In the genomic region with DNA sequence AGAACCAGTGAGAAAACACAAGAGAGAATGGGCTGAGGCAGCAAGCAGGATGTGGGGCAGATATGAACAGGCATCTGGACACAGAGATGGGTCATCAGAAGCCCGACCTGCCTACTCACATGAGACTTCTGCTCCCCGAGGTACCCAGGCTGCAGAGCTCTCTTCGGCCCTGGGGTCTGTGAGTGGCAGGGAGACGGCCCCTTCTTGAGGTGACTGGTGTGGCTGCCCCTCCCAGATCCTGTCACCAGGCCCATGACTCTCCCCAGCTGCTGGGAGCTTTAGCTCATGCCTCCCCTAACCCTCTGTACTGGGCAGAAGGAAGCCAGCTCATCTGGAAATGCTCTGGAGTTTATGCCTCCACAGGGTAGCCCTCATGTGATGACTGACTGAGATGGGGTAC, we compare ENCODE assay signal across 11 cellular contexts.
DNase-seq lines count a peak whose midpoint lies in the region; TF ChIP-seq lines count a peak whose summit lies in the region.
"Had no signal": no experiment of that assay in that cellular context is flagged by ENCODE, and none has a peak within 500 bp of the region (broad histone marks: within the 10 kb centered on the region; RNA-seq: fewer than 3 reads in every experiment).

No MANE protein-coding gene starts in this region.

- H3K9me3 Mint-ChIP-seq in nephron: no peaks in the 10 kb centered on the region

- H3K4me1 Mint-ChIP-seq in nephron: peaks cover 52% of the 10 kb centered on the region

- DNase-seq in UCSD-AML1 (lab: John Stamatoyannopoulos, UW; ENCODE audit: unreplicated experiment): peak; percentile 57
- peak; percentile 43 for DNase-seq in posterior vena cava (ENCODE audit: low spot score)
- DNase-seq in NCI-H526 treated with DMSO at 0.1 percent for 48 hours (lab: John Stamatoyannopoulos, UW): no peak
- no peak for DNase-seq in NCI-H1694 (lab: John Stamatoyannopoulos, UW)
- no peak for DNase-seq in COLO829 (ENCODE audit: low spot score)
- DNase-seq: Calu3; CD4-positive, CD25-positive, alpha-beta regulatory T cell; DMS 273 treated with DMSO at 0.1 percent for 48 hours; GM23248; IMR-90 had no signal

- H3K27ac Mint-ChIP-seq in nephron: peak overlapping the region in 2 of 3 experiments; percentile 69 to 85

- H3K36me3 Mint-ChIP-seq in nephron (ENCODE audit: low read depth): no peaks in the 10 kb centered on the region
- H3K36me3 Mint-ChIP-seq: CD4-positive, CD25-positive, alpha-beta regulatory T cell had no signal

- H3K27me3 Mint-ChIP-seq in nephron (ENCODE audit: low read depth): peaks cover 47% of the 10 kb centered on the region
- H3K27me3 Mint-ChIP-seq: CD4-positive, CD25-positive, alpha-beta regulatory T cell had no signal

- no peak overlapping the region for H3K4me3 Mint-ChIP-seq in nephron
- H3K4me3 Mint-ChIP-seq: CD4-positive, CD25-positive, alpha-beta regulatory T cell had no signal

- intact Hi-C loops in posterior vena cava (cut with DNase I): no loop called here

- no peak for TF ChIP-seq CTCF in nephron (IDR thresholded peaks at IDR 0.05; ENCODE audit: unreplicated experiment in 3 of 3)

Comparison
In these comparisons a context has a peak if more than half of its experiments do, and no peak if none do; other contexts are left out.
1. DNase-seq: peak in UCSD-AML1 (single experiment) and posterior vena cava (single experiment); none in NCI-H526 treated with DMSO at 0.1 percent for 48 hours (single experiment), NCI-H1694 (single experiment) and COLO829 (single experiment).